ENCODE assay signal across 31 cellular contexts in the genomic region with DNA sequence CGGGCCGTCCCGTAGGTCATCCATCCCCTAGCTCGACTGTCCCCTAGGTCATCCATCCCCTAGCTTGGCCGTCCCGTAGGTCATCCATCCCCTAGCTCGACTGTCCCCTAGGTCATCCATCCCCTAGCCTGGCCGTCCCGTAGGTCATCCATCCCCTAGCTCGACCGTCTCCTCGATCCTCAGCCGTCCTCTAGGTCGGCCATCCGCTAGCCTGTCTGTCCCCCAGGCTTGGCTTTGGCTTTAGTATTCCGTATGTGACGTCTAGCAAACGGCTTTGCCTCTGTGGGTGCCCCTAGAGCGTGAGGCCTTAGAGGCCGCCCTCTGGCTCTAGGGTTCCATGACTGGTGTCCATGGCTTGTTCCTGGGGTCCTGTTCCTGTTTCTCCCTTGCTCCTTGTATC.
"Had no signal": no experiment of that assay in that cellular context is flagged by ENCODE, and none has a peak within 500 bp of the region (broad histone marks: within the 10 kb centered on the region; RNA-seq: fewer than 3 reads in every experiment).

No MANE protein-coding gene starts in this region.

- FAIRE-seq: endometrium, endothelial cell of umbilical vein had no signal

- H3K9me3 ChIP-seq: body of pancreas, colonic mucosa, esophagus squamous epithelium, gastroesophageal sphincter had no signal

- H3K9me3 Mint-ChIP-seq: activated CD4-positive, alpha-beta memory T cell treated with anti-CD3 and anti-CD28 coated beads for 36 hours; activated CD4-positive, alpha-beta T cell treated with anti-CD3 and anti-CD28 coated beads, Interleukin-2, amount 10 ng/mL, durations not matched to agents 24 days and 14 days; activated naive CD4-positive, alpha-beta T cell treated with anti-CD3 and anti-CD28 coated beads for 36 hours; activated naive CD4-positive, alpha-beta T cell treated with anti-CD3 and anti-CD28 coated beads, Interleukin-2, amount 50 U/mL, for 72 hours; activated naive CD8-positive, alpha-beta T cell treated with anti-CD3 and anti-CD28 coated beads, Interleukin-2, amount 10 ng/mL, durations not matched to agents 7 days and 5 days; activated T-helper 1 cell treated with anti-CD3 and anti-CD28 coated beads, Interleukin-12 subunit alpha, Interleukin-12 subunit beta, Interleukin-2, Interleukin-4 antibody, amounts not matched to agents 30 ng/mL and 10 ng/mL and 1 ng/mL, durations not matched to agents 14 hours and 24 hours and 36 hours; activated T-helper 2 cell treated with anti-CD3 and anti-CD28 coated beads, Interferon-gamma antibody, Interleukin-2, Interleukin-4, amounts not matched to agents 10 μg/mL and 5 μg/mL and 100 μg/mL, durations not matched to agents 14 hours and 24 hours and 36 hours had no signal

- H3K27me3 ChIP-seq: body of pancreas, cardiac muscle cell, colonic mucosa, esophagus squamous epithelium, gastroesophageal sphincter had no signal

- DNase-seq: activated CD4-positive, alpha-beta memory T cell treated with anti-CD3 and anti-CD28 coated beads for 36 hours; activated CD4-positive, alpha-beta T cell treated with anti-CD3 and anti-CD28 coated beads for 36 hours; activated CD4-positive, alpha-beta T cell treated with anti-CD3 and anti-CD28 coated beads, Interleukin-2, amount 10 ng/mL, durations not matched to agents 24 days and 14 days; activated CD4-positive, CD25-positive, alpha-beta regulatory T cell; activated CD4-positive, CD25-positive, alpha-beta regulatory T cell treated with anti-CD3 and anti-CD28 coated beads, Interleukin-2, amount 50 U/mL, for 72 hours; activated CD8-positive, alpha-beta memory T cell treated with anti-CD3 and anti-CD28 coated beads, Interleukin-2, amount 10 ng/mL, durations not matched to agents 7 days and 5 days; activated CD8-positive, alpha-beta memory T cell treated with anti-CD3 and anti-CD28 coated beads, Interleukin-2, amount 50 U/mL, for 4 hours; activated CD8-positive, alpha-beta T cell treated with anti-CD3 and anti-CD28 coated beads, Interleukin-2, amount 10 ng/mL, durations not matched to agents 7 days and 5 days; activated effector memory CD4-positive, alpha-beta T cell treated with anti-CD3 and anti-CD28 coated beads, Interleukin-2, amount 50 U/mL, for 16 hours; activated naive CD4-positive, alpha-beta T cell treated with anti-CD3 and anti-CD28 coated beads for 36 hours; activated naive CD8-positive, alpha-beta T cell treated with anti-CD3 and anti-CD28 coated beads, Interleukin-2, amount 10 ng/mL, durations not matched to agents 7 days and 5 days; activated T-cell treated with anti-CD3 and anti-CD28 coated beads, Interleukin-2, amount 50 U/mL, for 1 hour; activated T-cell treated with anti-CD3 and anti-CD28 coated beads, Interleukin-2, amount 50 U/mL, for 48 hours; amniotic stem cell; anterior cingulate cortex; body of pancreas; central memory CD4-positive, alpha-beta T cell; cerebellar nuclear complex; colonic mucosa; effector CD8-positive, alpha-beta T cell; esophagus squamous epithelium; foreskin melanocyte; T-helper 2 cell had no signal

- H3K27ac Mint-ChIP-seq: activated CD4-positive, alpha-beta memory T cell treated with anti-CD3 and anti-CD28 coated beads for 36 hours; activated CD4-positive, alpha-beta T cell treated with anti-CD3 and anti-CD28 coated beads for 36 hours; activated CD4-positive, alpha-beta T cell treated with anti-CD3 and anti-CD28 coated beads, Interleukin-2, amount 10 ng/mL, durations not matched to agents 24 days and 14 days; activated CD8-positive, alpha-beta memory T cell treated with anti-CD3 and anti-CD28 coated beads, Interleukin-2, amount 10 ng/mL, durations not matched to agents 7 days and 5 days; activated CD8-positive, alpha-beta T cell treated with anti-CD3 and anti-CD28 coated beads, Interleukin-2, amount 10 ng/mL, durations not matched to agents 7 days and 5 days; activated naive CD4-positive, alpha-beta T cell treated with anti-CD3 and anti-CD28 coated beads for 36 hours; activated naive CD8-positive, alpha-beta T cell treated with anti-CD3 and anti-CD28 coated beads, Interleukin-2, amount 10 ng/mL, durations not matched to agents 7 days and 5 days; activated T-helper 1 cell treated with anti-CD3 and anti-CD28 coated beads, Interleukin-12 subunit alpha, Interleukin-12 subunit beta, Interleukin-2, Interleukin-4 antibody, amounts not matched to agents 30 ng/mL and 10 ng/mL and 1 ng/mL, durations not matched to agents 14 hours and 24 hours and 36 hours; activated T-helper 2 cell treated with anti-CD3 and anti-CD28 coated beads, Interferon-gamma antibody, Interleukin-2, Interleukin-4, amounts not matched to agents 10 μg/mL and 5 μg/mL and 100 μg/mL, durations not matched to agents 14 hours and 24 hours and 36 hours had no signal

- H3K4me3 ChIP-seq: body of pancreas, cardiac muscle cell, colonic mucosa, esophagus squamous epithelium, gastroesophageal sphincter had no signal

- H3K4me1 Mint-ChIP-seq: activated CD4-positive, alpha-beta T cell treated with anti-CD3 and anti-CD28 coated beads for 36 hours; activated CD4-positive, alpha-beta T cell treated with anti-CD3 and anti-CD28 coated beads, Interleukin-2, amount 10 ng/mL, durations not matched to agents 24 days and 14 days; activated CD8-positive, alpha-beta memory T cell treated with anti-CD3 and anti-CD28 coated beads, Interleukin-2, amount 10 ng/mL, durations not matched to agents 7 days and 5 days; activated naive CD8-positive, alpha-beta T cell treated with anti-CD3 and anti-CD28 coated beads, Interleukin-2, amount 10 ng/mL, durations not matched to agents 7 days and 5 days had no signal

- H3K27me3 Mint-ChIP-seq: activated CD4-positive, alpha-beta memory T cell treated with anti-CD3 and anti-CD28 coated beads for 36 hours; activated CD4-positive, alpha-beta T cell treated with anti-CD3 and anti-CD28 coated beads for 36 hours; activated CD4-positive, alpha-beta T cell treated with anti-CD3 and anti-CD28 coated beads, Interleukin-2, amount 10 ng/mL, durations not matched to agents 24 days and 14 days; activated CD8-positive, alpha-beta memory T cell treated with anti-CD3 and anti-CD28 coated beads, Interleukin-2, amount 10 ng/mL, durations not matched to agents 7 days and 5 days; activated naive CD8-positive, alpha-beta T cell treated with anti-CD3 and anti-CD28 coated beads, Interleukin-2, amount 10 ng/mL, durations not matched to agents 7 days and 5 days had no signal

- H3K27ac ChIP-seq: body of pancreas, cardiac muscle cell, colonic mucosa, epithelial cell of prostate, esophagus squamous epithelium, gastroesophageal sphincter had no signal

- H3K4me3 Mint-ChIP-seq: activated CD4-positive, alpha-beta memory T cell treated with anti-CD3 and anti-CD28 coated beads for 36 hours; activated CD4-positive, alpha-beta T cell treated with anti-CD3 and anti-CD28 coated beads for 36 hours; activated CD4-positive, alpha-beta T cell treated with anti-CD3 and anti-CD28 coated beads, Interleukin-2, amount 10 ng/mL, durations not matched to agents 24 days and 14 days; activated CD8-positive, alpha-beta memory T cell treated with anti-CD3 and anti-CD28 coated beads, Interleukin-2, amount 10 ng/mL, durations not matched to agents 7 days and 5 days; activated CD8-positive, alpha-beta T cell treated with anti-CD3 and anti-CD28 coated beads, Interleukin-2, amount 10 ng/mL, durations not matched to agents 7 days and 5 days; activated naive CD4-positive, alpha-beta T cell treated with anti-CD3 and anti-CD28 coated beads for 36 hours; activated naive CD8-positive, alpha-beta T cell treated with anti-CD3 and anti-CD28 coated beads, Interleukin-2, amount 10 ng/mL, durations not matched to agents 7 days and 5 days; activated T-helper 1 cell treated with anti-CD3 and anti-CD28 coated beads, Interleukin-12 subunit alpha, Interleukin-12 subunit beta, Interleukin-2, Interleukin-4 antibody, amounts not matched to agents 30 ng/mL and 10 ng/mL and 1 ng/mL, durations not matched to agents 14 hours and 24 hours and 36 hours had no signal

- H3K36me3 Mint-ChIP-seq: activated naive CD4-positive, alpha-beta T cell treated with anti-CD3 and anti-CD28 coated beads, Interleukin-2, amount 50 U/mL, for 72 hours; activated naive CD8-positive, alpha-beta T cell treated with anti-CD3 and anti-CD28 coated beads, Interleukin-2, amount 10 ng/mL, durations not matched to agents 7 days and 5 days had no signal

- ATAC-seq: activated CD4-positive, alpha-beta T cell treated with anti-CD3 and anti-CD28 coated beads for 36 hours; activated CD8-positive, alpha-beta memory T cell treated with anti-CD3 and anti-CD28 coated beads, Interleukin-2, amount 10 ng/mL, durations not matched to agents 7 days and 5 days; activated CD8-positive, alpha-beta T cell treated with anti-CD3 and anti-CD28 coated beads, Interleukin-2, amount 10 ng/mL, durations not matched to agents 7 days and 5 days; activated naive CD4-positive, alpha-beta T cell treated with anti-CD3 and anti-CD28 coated beads, Interleukin-2, amount 50 U/mL, for 72 hours; body of pancreas; gastroesophageal sphincter had no signal

- H3K4me1 ChIP-seq: body of pancreas, colonic mucosa, esophagus squamous epithelium, gastroesophageal sphincter had no signal
